ENCODE assay signal across 20 cellular contexts in the genomic region with DNA sequence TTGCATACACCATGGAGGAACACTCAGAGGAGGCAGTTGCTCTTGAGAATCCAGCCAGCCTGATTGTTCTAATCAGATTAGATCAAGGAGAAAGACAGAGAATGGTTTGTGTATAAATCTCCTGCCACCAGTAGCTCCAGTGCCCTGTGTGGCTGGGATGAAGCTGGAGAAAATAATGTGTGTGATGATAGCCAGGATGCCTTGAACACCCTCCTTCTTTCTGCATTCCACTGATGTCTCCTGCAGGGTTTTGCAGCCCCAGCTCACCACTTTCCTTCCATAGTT.
DNase-seq lines count a peak whose midpoint lies in the region; ATAC-seq, FAIRE-seq and TF ChIP-seq lines count a peak whose summit lies in the region.
"Had no signal": no experiment of that assay in that cellular context is flagged by ENCODE, and none has a peak within 500 bp of the region (broad histone marks: within the 10 kb centered on the region; RNA-seq: fewer than 3 reads in every experiment).

No MANE protein-coding gene starts in this region.

- peak in 1 of 2 donors; percentile 9 for DNase-seq in cardiac muscle cell (ENCODE audit: low read depth in 1 of 2, low spot score in 1 of 2)
- DNase-seq in Right ventricle myocardium inferior (ENCODE audit: missing footprints), result no peak
- no peak for DNase-seq in nephron progenitor cell
- no peak for DNase-seq in urothelium cell line (ENCODE audit: low spot score)
- DNase-seq in stimulated activated CD4-positive, alpha-beta T cell treated with anti-CD3 and anti-CD28 coated beads, Interleukin-4, amount 100 ng/mL, for 24 hours, result no peak
- DNase-seq in H4 (ENCODE audit: low spot score), result no peak
- DNase-seq: ACHN; BE2C; C1 segment of cervical spinal cord; CD4-positive, CD25-positive, alpha-beta regulatory T cell; CD8-positive, alpha-beta memory T cell; COR-L47; DMS 273 treated with DMSO at 0.1 percent for 48 hours; DMS53; DND-41; EL; GOT3; H9 had no signal

- H3K9me3 ChIP-seq in cardiac muscle cell (ENCODE audit: low read depth), result no peaks in the 10 kb centered on the region
- H3K9me3 ChIP-seq: BE2C had no signal

- TF ChIP-seq CTCF in cardiac muscle cell (IDR thresholded peaks at IDR 0.05; ENCODE audit: low read depth, low read length), result no peak
- no peak for TF ChIP-seq CTCF in nephron progenitor cell (IDR thresholded peaks at IDR 0.05)

- H3K4me3 Mint-ChIP-seq in nephron progenitor cell, result no peak overlapping the region
- H3K4me3 Mint-ChIP-seq: CD4-positive, CD25-positive, alpha-beta regulatory T cell; CD8-positive, alpha-beta memory T cell; H9 had no signal

- H3K4me1 Mint-ChIP-seq in nephron progenitor cell, result peaks cover 59% of the 10 kb centered on the region

- no peak overlapping the region for H3K4me3 ChIP-seq in cardiac muscle cell
- H3K4me3 ChIP-seq: GM12878 had no signal

- H3K27me3 ChIP-seq in cardiac muscle cell, result no peaks in the 10 kb centered on the region
- H3K27me3 ChIP-seq: BE2C had no signal

- H3K27ac ChIP-seq in cardiac muscle cell, result peak overlapping the region; percentile 22

- H3K27me3 Mint-ChIP-seq in nephron progenitor cell (ENCODE audit: low read depth, poor library complexity), result peaks cover 6% of the 10 kb centered on the region
- H3K27me3 Mint-ChIP-seq: CD4-positive, CD25-positive, alpha-beta regulatory T cell had no signal

- no peaks in the 10 kb centered on the region for H3K36me3 ChIP-seq in cardiac muscle cell
- H3K36me3 ChIP-seq: BE2C had no signal

- peaks cover 5% of the 10 kb centered on the region for H3K9me3 Mint-ChIP-seq in nephron progenitor cell
- H3K9me3 Mint-ChIP-seq: H9 had no signal

- intact Hi-C loops in Right ventricle myocardium inferior (cut with DNase I), result no loop called here

- FAIRE-seq in urothelium cell line (lab: Jason Lieb, UNC), result peak; percentile 17
- FAIRE-seq: A204.1, GM12878 had no signal

- peak overlapping the region; percentile 77 for H3K27ac Mint-ChIP-seq in nephron progenitor cell
- H3K27ac Mint-ChIP-seq: CD4-positive, CD25-positive, alpha-beta regulatory T cell; H9 had no signal

- peaks cover 21% of the 10 kb centered on the region for H3K4me1 ChIP-seq in cardiac muscle cell (ENCODE audit: low read depth)
- H3K4me1 ChIP-seq: BE2C had no signal

- H3K36me3 Mint-ChIP-seq in nephron progenitor cell (ENCODE audit: low read depth), result no peaks in the 10 kb centered on the region
- H3K36me3 Mint-ChIP-seq: CD4-positive, CD25-positive, alpha-beta regulatory T cell; CD8-positive, alpha-beta memory T cell had no signal

- ATAC-seq in Right ventricle myocardium inferior, result no peak
- ATAC-seq: GM12878 had no signal
